Comparison of ENCODE assay signal across 7 cellular contexts in the genomic region with DNA sequence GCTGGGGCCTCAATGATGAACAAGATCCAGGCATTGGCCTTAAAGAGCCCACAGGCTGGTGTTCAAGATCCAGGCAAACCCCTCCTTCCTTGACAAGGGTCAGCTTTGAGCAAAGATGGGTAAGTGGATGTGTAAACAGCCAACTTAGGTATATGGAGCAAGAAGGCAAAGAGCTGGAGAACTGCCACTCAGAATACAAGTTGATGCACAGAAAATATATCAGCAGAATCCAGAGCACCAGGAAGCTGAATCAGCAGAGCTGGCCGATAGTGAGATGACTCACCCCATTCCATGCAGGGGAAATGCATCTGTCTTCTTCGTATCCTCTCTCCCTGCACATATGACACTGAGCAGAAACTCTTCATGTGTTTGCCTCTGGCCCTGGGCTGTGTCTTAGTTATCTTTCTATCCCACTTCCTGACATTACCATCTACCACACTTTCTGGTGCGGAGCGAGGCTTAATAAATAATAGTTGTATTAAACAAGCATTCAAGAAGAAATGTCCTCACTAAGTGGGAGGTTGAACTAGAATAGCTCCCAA. TPM values are rescaled to one million over a fixed set of nuclear protein-coding genes. Genes with fewer than 3 reads are reported as not detected.
A peak's percentile ranks its signal among the peaks of the same experiment; 100 is the strongest.
DNase-seq lines count a peak whose midpoint lies in the region; ATAC-seq, FAIRE-seq and TF ChIP-seq lines count a peak whose summit lies in the region.

No MANE protein-coding gene starts in this region.

- no peak overlapping the region for H3K9ac ChIP-seq in SK-N-MC (ENCODE audit: insufficient read length)

- no peaks in the 10 kb centered on the region for H3K27me3 ChIP-seq in small intestine (ENCODE audit: control insufficient read depth in 2 of 2, insufficient read depth in 2 of 2, low read length in 2 of 2)

- no peaks in the 10 kb centered on the region for H3K9me3 Mint-ChIP-seq in WTC11

- no peak overlapping the region for H3K27ac ChIP-seq in SK-N-MC
- H3K27ac ChIP-seq in small intestine (ENCODE audit: low read depth in 1 of 2, low read length in 1 of 2), result no peak overlapping the region

- no peak overlapping the region for H3K27ac Mint-ChIP-seq in WTC11

- H3K27me3 Mint-ChIP-seq in WTC11 (ENCODE audit: low read depth), result peaks cover 88% of the 10 kb centered on the region

- CTCF ChIA-PET in WTC11 (lab: Charles Lee), result interaction anchor here (0.6 to 1.6 kb wide), 3 partner anchors 54 to 592 kb away, joined by 3 to 5 read pairs (median 3); no protein-coding TSS in a partner anchor

- no peaks in the 10 kb centered on the region for H3K36me3 Mint-ChIP-seq in WTC11

- H3K36me3 ChIP-seq in SK-N-MC (ENCODE audit: insufficient read depth, low read length) (no peaks in the 10 kb centered on the region), small intestine (ENCODE audit: control insufficient read depth in 2 of 2, insufficient read depth in 2 of 2, low read length in 2 of 2) (no peaks in the 10 kb centered on the region)

- TF ChIP-seq CTCF in HFF-Myc (IDR thresholded peaks at IDR 0.05; ENCODE audit: low read depth, low read length, missing control alignments) (no peak), fibroblast of villous mesenchyme (IDR thresholded peaks at IDR 0.05; ENCODE audit: insufficient read depth, low read depth, low read length) (no peak), GM20000 (IDR thresholded peaks at IDR 0.05; ENCODE audit: extremely low read depth, missing control alignments) (no peak), WTC11 (IDR thresholded peaks at IDR 0.05) (no peak)

- H3K4me1 Mint-ChIP-seq in WTC11, result peaks cover 11% of the 10 kb centered on the region

- WGBS in small intestine, 3 donors, result 30 to 49% (median 43%) methylated on average over 4 of the region's 4 CpGs

- H3K9me3 ChIP-seq in SK-N-MC (ENCODE audit: low read depth, low read length) (no peaks in the 10 kb centered on the region), small intestine (ENCODE audit: control insufficient read depth, low read depth) (no peaks in the 10 kb centered on the region)

- POLR2A ChIA-PET in WTC11 (lab: Charles Lee), result no interaction called here

- peak; percentile 88 for DNase-seq in HFF-Myc (ENCODE audit: extremely low read depth, low read depth)
- peak; percentile 51 for DNase-seq in SK-N-MC (ENCODE audit: low read depth, low spot score)
- DNase-seq in fibroblast of villous mesenchyme (ENCODE audit: low read depth), result peak; percentile 96
- peak; percentile 68 for DNase-seq in small intestine
- no peak for DNase-seq in GM20000 (ENCODE audit: low spot score)
- DNase-seq in WTC11 (ENCODE audit: low spot score), result no peak

- no peak for FAIRE-seq in small intestine (lab: Jason Lieb, UNC)

- no peak overlapping the region for H3K4me3 Mint-ChIP-seq in WTC11

- peaks cover 0 to 2% of the 10 kb centered on the region in 2 donors for H3K4me1 ChIP-seq in small intestine (ENCODE audit: control insufficient read depth in 2 of 2, insufficient read depth in 1 of 2, low read depth in 1 of 2, low read length in 1 of 2)

- H3K4me3 ChIP-seq in HFF-Myc (replicated peaks; ENCODE audit: low read depth, low read length), result no peak overlapping the region
- H3K4me3 ChIP-seq in SK-N-MC, result peak overlapping the region; percentile 46; the same call in 1 of the 2 replicates
- no peak overlapping the region for H3K4me3 ChIP-seq in fibroblast of villous mesenchyme (ENCODE audit: low read depth, low read length)
- H3K4me3 ChIP-seq in small intestine (ENCODE audit: low read depth in 1 of 2, low read length in 2 of 2), result no peak overlapping the region

- ATAC-seq in GM19463 (IDR thresholded peaks at IDR 0.05; ENCODE audit: unreplicated experiment) (no peak), WTC11 (no peak)

TF ChIP-seq in WTC11, 78 proteins besides CTCF, POLR2A, EP300 and RAD21 (continues in another document):
- TF ChIP-seq, protein P1, sequence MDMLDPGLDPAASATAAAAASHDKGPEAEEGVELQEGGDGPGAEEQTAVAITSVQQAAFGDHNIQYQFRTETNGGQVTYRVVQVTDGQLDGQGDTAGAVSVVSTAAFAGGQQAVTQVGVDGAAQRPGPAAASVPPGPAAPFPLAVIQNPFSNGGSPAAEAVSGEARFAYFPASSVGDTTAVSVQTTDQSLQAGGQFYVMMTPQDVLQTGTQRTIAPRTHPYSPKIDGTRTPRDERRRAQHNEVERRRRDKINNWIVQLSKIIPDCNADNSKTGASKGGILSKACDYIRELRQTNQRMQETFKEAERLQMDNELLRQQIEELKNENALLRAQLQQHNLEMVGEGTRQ (CRISPR knock-in tag; IDR thresholded peaks at IDR 0.05), result no peak
- TF ChIP-seq JAZF1 (CRISPR knock-in tag; IDR thresholded peaks at IDR 0.05), result no peak
- TF ChIP-seq ZNF416 (CRISPR knock-in tag; IDR thresholded peaks at IDR 0.05), result no peak
- TF ChIP-seq, protein P2, sequence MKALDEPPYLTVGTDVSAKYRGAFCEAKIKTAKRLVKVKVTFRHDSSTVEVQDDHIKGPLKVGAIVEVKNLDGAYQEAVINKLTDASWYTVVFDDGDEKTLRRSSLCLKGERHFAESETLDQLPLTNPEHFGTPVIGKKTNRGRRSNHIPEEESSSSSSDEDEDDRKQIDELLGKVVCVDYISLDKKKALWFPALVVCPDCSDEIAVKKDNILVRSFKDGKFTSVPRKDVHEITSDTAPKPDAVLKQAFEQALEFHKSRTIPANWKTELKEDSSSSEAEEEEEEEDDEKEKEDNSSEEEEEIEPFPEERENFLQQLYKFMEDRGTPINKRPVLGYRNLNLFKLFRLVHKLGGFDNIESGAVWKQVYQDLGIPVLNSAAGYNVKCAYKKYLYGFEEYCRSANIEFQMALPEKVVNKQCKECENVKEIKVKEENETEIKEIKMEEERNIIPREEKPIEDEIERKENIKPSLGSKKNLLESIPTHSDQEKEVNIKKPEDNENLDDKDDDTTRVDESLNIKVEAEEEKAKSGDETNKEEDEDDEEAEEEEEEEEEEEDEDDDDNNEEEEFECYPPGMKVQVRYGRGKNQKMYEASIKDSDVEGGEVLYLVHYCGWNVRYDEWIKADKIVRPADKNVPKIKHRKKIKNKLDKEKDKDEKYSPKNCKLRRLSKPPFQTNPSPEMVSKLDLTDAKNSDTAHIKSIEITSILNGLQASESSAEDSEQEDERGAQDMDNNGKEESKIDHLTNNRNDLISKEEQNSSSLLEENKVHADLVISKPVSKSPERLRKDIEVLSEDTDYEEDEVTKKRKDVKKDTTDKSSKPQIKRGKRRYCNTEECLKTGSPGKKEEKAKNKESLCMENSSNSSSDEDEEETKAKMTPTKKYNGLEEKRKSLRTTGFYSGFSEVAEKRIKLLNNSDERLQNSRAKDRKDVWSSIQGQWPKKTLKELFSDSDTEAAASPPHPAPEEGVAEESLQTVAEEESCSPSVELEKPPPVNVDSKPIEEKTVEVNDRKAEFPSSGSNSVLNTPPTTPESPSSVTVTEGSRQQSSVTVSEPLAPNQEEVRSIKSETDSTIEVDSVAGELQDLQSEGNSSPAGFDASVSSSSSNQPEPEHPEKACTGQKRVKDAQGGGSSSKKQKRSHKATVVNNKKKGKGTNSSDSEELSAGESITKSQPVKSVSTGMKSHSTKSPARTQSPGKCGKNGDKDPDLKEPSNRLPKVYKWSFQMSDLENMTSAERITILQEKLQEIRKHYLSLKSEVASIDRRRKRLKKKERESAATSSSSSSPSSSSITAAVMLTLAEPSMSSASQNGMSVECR (CRISPR knock-in tag; IDR thresholded peaks at IDR 0.05; ENCODE audit: borderline replicate concordance), result no peak
- TF ChIP-seq ESRRA (CRISPR knock-in tag; IDR thresholded peaks at IDR 0.05; ENCODE audit: borderline replicate concordance), result no peak
- no peak for TF ChIP-seq ZNF396 (CRISPR knock-in tag; IDR thresholded peaks at IDR 0.05; ENCODE audit: borderline replicate concordance)
- no peak for TF ChIP-seq ZNF219 (CRISPR knock-in tag; IDR thresholded peaks at IDR 0.05; ENCODE audit: borderline replicate concordance)
- TF ChIP-seq, protein P3, sequence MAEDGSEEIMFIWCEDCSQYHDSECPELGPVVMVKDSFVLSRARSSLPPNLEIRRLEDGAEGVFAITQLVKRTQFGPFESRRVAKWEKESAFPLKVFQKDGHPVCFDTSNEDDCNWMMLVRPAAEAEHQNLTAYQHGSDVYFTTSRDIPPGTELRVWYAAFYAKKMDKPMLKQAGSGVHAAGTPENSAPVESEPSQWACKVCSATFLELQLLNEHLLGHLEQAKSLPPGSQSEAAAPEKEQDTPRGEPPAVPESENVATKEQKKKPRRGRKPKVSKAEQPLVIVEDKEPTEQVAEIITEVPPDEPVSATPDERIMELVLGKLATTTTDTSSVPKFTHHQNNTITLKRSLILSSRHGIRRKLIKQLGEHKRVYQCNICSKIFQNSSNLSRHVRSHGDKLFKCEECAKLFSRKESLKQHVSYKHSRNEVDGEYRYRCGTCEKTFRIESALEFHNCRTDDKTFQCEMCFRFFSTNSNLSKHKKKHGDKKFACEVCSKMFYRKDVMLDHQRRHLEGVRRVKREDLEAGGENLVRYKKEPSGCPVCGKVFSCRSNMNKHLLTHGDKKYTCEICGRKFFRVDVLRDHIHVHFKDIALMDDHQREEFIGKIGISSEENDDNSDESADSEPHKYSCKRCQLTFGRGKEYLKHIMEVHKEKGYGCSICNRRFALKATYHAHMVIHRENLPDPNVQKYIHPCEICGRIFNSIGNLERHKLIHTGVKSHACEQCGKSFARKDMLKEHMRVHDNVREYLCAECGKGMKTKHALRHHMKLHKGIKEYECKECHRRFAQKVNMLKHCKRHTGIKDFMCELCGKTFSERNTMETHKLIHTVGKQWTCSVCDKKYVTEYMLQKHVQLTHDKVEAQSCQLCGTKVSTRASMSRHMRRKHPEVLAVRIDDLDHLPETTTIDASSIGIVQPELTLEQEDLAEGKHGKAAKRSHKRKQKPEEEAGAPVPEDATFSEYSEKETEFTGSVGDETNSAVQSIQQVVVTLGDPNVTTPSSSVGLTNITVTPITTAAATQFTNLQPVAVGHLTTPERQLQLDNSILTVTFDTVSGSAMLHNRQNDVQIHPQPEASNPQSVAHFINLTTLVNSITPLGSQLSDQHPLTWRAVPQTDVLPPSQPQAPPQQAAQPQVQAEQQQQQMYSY (CRISPR knock-in tag; IDR thresholded peaks at IDR 0.05), result no peak
- no peak for TF ChIP-seq MYBL2 (CRISPR knock-in tag; IDR thresholded peaks at IDR 0.05)
- TF ChIP-seq, protein P4, sequence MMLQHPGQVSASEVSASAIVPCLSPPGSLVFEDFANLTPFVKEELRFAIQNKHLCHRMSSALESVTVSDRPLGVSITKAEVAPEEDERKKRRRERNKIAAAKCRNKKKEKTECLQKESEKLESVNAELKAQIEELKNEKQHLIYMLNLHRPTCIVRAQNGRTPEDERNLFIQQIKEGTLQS (CRISPR knock-in tag; conservative IDR thresholded peaks at IDR 0.05), result no peak

RNA-seq across cellular contexts. Expression of a gene that starts 57.8 kb away (rescaled TPM):
- total RNA-seq in fibroblast of villous mesenchyme (20.3 and 40.6 TPM in 2 replicates), WTC11 (2021) (2.6 to 3.3 TPM (median 3.2 TPM) in 3 replicates)
- 10 to 100 TPM in 1 of 3 donors, 1 to 10 TPM in 2; 4.3 to 19.0 (median 5.4) TPM for polyA plus RNA-seq in small intestine

Comparison
In these comparisons a context has a peak if more than half of its experiments do, and no peak if none do; other contexts are left out.
1. DNase-seq: peak in HFF-Myc (single experiment), SK-N-MC (single experiment), fibroblast of villous mesenchyme (single experiment) and small intestine (single experiment); none in GM20000 (single experiment) and WTC11 (single experiment).